8 cellular contexts compared by ENCODE assay signal in the genomic region with DNA sequence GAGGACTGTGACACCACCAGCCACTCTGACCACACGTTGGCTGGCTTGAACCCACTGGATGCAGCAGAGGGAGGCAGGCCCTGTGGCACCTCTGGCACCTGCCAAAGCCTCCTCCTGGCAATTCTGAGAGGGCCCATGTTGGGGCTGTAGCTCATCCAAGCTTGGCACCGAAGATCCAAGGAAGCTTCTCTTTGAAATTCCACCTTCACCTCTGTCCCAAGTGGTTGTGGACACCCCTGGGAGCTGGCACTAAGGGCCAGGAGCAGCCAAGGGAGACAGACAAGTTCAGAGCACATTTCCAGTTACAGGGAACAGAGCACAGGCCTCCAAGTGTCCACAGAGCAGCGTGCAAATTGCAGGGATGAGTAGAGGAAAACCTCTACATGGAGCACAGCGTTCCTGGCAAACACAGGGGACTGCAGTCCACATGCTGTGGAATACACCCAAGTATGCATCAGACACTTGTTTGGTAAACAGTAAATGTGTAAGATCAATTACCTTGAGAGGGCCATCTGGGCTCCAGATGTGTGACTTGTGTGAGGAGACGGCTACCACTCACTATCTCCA. TPM values are rescaled to one million over a fixed set of nuclear protein-coding genes. Genes with fewer than 3 reads are reported as not detected.
"Had no signal": no experiment of that assay in that cellular context is flagged by ENCODE, and none has a peak within 500 bp of the region (broad histone marks: within the 10 kb centered on the region; RNA-seq: fewer than 3 reads in every experiment).

No MANE protein-coding gene starts in this region.

RNA-seq across cellular contexts. Expression of a gene that starts 4.7 kb away (rescaled TPM):
- total RNA-seq: esophagus squamous epithelium, kidney, left cardiac atrium, left ventricle myocardium inferior, occipital lobe, right lobe of liver, suprapubic skin had no signal

RNA-seq across cellular contexts. Expression of a gene that starts 16.8 kb away (rescaled TPM):
- total RNA-seq: esophagus squamous epithelium, gastroesophageal sphincter, kidney, left cardiac atrium, left ventricle myocardium inferior, occipital lobe, suprapubic skin had no signal
